ENCODE assay signal across 17 cellular contexts in the genomic region with DNA sequence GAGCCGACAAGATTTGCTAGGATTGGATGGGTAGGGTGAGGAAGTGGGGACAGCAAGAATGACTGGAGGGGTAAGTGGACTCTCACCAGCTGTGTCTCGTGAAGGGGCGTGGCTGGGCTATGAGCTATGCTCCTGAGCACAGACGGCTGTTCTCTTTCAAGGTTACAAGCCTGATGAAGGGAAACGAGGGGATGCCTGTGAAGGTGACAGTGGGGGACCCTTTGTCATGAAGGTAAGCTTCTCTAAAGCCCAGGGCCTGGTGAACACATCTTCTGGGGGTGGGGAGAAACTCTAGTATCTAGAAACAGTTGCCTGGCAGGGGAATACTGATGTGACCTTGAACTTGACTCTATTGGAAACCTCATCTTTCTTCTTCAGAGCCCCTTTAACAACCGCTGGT. TPM values are rescaled to one million over a fixed set of nuclear protein-coding genes. Genes with fewer than 3 reads are reported as not detected.
"Had no signal": no experiment of that assay in that cellular context is flagged by ENCODE, and none has a peak within 500 bp of the region (broad histone marks: within the 10 kb centered on the region; RNA-seq: fewer than 3 reads in every experiment).

No MANE protein-coding gene starts in this region.

- H3K27me3 Mint-ChIP-seq: stimulated activated memory B cell treated with anti-CD40 and anti-IgM and Interleukin-4, amounts not matched to agents 10 μg/mL and 1 μg/mL and 100 μg/mL, for 72 hours had no signal

- ATAC-seq: gastrocnemius medialis; stimulated activated memory B cell treated with anti-CD40 and anti-IgM and Interleukin-4, amounts not matched to agents 10 μg/mL and 1 μg/mL and 100 μg/mL, for 72 hours had no signal

- H3K9me3 Mint-ChIP-seq: activated naive CD4-positive, alpha-beta T cell treated with anti-CD3 and anti-CD28 coated beads for 36 hours; stimulated activated memory B cell treated with anti-CD40 and anti-IgM and Interleukin-4, amounts not matched to agents 10 μg/mL and 1 μg/mL and 100 μg/mL, for 72 hours; T-helper 2 cell treated with Interferon-gamma antibody and Interleukin-4, amounts not matched to agents 5 μg/mL and 100 μg/mL, for 36 hours had no signal

- H3K4me3 Mint-ChIP-seq: activated naive CD4-positive, alpha-beta T cell treated with anti-CD3 and anti-CD28 coated beads for 36 hours; stimulated activated memory B cell treated with anti-CD40 and anti-IgM and Interleukin-4, amounts not matched to agents 10 μg/mL and 1 μg/mL and 100 μg/mL, for 72 hours; T-helper 2 cell treated with Interferon-gamma antibody and Interleukin-4, amounts not matched to agents 5 μg/mL and 100 μg/mL, for 36 hours had no signal

- H3K4me1 Mint-ChIP-seq: stimulated activated memory B cell treated with anti-CD40 and anti-IgM and Interleukin-4, amounts not matched to agents 10 μg/mL and 1 μg/mL and 100 μg/mL, for 72 hours had no signal

- H3K27me3 ChIP-seq: gastrocnemius medialis, heart right ventricle had no signal

- H3K27ac Mint-ChIP-seq: activated naive CD4-positive, alpha-beta T cell treated with anti-CD3 and anti-CD28 coated beads for 36 hours; stimulated activated memory B cell treated with anti-CD40 and anti-IgM and Interleukin-4, amounts not matched to agents 10 μg/mL and 1 μg/mL and 100 μg/mL, for 72 hours; T-helper 2 cell treated with Interferon-gamma antibody and Interleukin-4, amounts not matched to agents 5 μg/mL and 100 μg/mL, for 36 hours had no signal

- H3K27ac ChIP-seq: epithelial cell of prostate, gastrocnemius medialis, heart right ventricle, skin epidermis had no signal

- H3K4me3 ChIP-seq: gastrocnemius medialis, heart right ventricle, skin epidermis had no signal

- H3K4me1 ChIP-seq: gastrocnemius medialis had no signal

- H3K9me3 ChIP-seq: gastrocnemius medialis, heart right ventricle had no signal

- DNase-seq: activated CD4-positive, alpha-beta T cell treated with anti-CD3 and anti-CD28 coated beads, Interleukin-2, amount 50 U/mL, for 4 hours; activated CD4-positive, CD25-positive, alpha-beta regulatory T cell treated with anti-CD3 and anti-CD28 coated beads, Interleukin-2, amount 50 U/mL, for 72 hours; activated naive CD4-positive, alpha-beta T cell treated with anti-CD3 and anti-CD28 coated beads for 36 hours; central memory CD4-positive, alpha-beta T cell; cortex of kidney; effector CD8-positive, alpha-beta T cell; gastrocnemius medialis; heart right ventricle; kidney glomerular epithelial cell; retina; substantia nigra; trophoblast cell had no signal

RNA-seq across cellular contexts. Expression of gene F2, which starts 19.9 kb away (rescaled TPM):
- total RNA-seq: activated naive CD4-positive, alpha-beta T cell treated with anti-CD3 and anti-CD28 coated beads for 36 hours; lower leg skin had no signal
